Comparison of ENCODE assay signal across 8 cellular contexts in the genomic region with DNA sequence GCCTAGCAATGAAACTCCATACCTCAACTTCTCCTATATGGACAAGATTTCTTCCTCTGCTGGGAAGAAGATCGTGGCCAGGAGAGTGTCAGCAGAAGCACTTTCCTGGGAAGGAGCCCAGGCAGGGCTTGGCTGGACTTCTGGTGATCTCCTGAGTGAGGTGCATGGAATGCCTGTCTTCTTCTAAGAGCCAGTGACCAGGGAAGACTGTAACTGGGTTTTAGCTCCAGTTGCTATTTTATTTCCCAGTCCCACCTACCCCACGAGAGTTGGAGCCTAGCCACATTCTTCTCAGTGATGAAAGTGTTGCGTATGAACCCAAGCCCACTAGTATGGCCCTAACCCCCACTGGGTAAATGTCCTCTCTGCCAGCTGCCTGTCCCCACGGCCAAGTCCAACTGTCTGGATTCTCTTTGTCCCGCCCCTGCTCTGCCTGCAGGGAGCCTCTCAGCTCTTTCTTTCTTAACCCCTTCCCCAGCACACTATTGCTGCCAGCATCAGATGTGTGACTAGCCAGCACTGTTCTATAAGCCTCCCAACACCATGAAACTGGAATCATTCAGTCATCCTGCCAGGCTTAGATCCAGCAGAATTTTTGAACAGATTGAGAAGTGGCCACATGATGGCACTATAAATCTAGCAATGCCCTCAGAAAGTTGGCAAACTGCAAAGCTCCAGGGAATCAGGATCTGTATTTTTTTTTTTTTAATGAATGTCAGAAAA.
A peak's percentile ranks its signal among the peaks of the same experiment; 100 is the strongest.
DNase-seq lines count a peak whose midpoint lies in the region; ATAC-seq and TF ChIP-seq lines count a peak whose summit lies in the region.

No MANE protein-coding gene starts in this region.

- peak overlapping the region; percentile 41 for H3K4me3 ChIP-seq in fibroblast of mammary gland (ENCODE audit: control insufficient read depth, low read depth, low read length)
- no peak overlapping the region for H3K4me3 ChIP-seq in neuronal stem cell (ENCODE audit: low read length in 2 of 2)

- H3K27me3 ChIP-seq in neuronal stem cell (ENCODE audit: control insufficient read depth in 3 of 3, insufficient read depth in 3 of 3, low read depth in 1 of 3, low read length in 3 of 3): no peaks in the 10 kb centered on the region

- no peak overlapping the region for H3K9ac ChIP-seq in neuronal stem cell (ENCODE audit: low read depth, low read length, poor library complexity)

- H3K79me1 ChIP-seq in neuronal stem cell (ENCODE audit: low read depth, low read length): no peaks in the 10 kb centered on the region

- H3K36me3 Mint-ChIP-seq in activated CD8-positive, alpha-beta memory T cell treated with anti-CD3 and anti-CD28 coated beads, Interleukin-2, amount 10 ng/mL, durations not matched to agents 7 days and 5 days: peaks cover 27% of the 10 kb centered on the region
- H3K36me3 Mint-ChIP-seq in T-helper 1 cell treated with Interleukin-12 subunit alpha and Interleukin-12 subunit beta and Interleukin-4 antibody, amounts not matched to agents 30 μg/mL and 1 μg/mL, for 36 hours (ENCODE audit: low read depth): peaks cover 8% of the 10 kb centered on the region

- H2BK15ac ChIP-seq in neuronal stem cell (ENCODE audit: low read length): peak overlapping the region; percentile 7

- no peak overlapping the region for H4K91ac ChIP-seq in neuronal stem cell (ENCODE audit: low read depth, low read length, poor library complexity)

- no peak overlapping the region for H2BK120ac ChIP-seq in neuronal stem cell (ENCODE audit: low read depth, low read length)

- no peak for ATAC-seq in activated CD8-positive, alpha-beta memory T cell treated with anti-CD3 and anti-CD28 coated beads, Interleukin-2, amount 10 ng/mL, durations not matched to agents 7 days and 5 days
- ATAC-seq in HG03460 (IDR thresholded peaks at IDR 0.05; ENCODE audit: unreplicated experiment) (no peak), GM21576 (IDR thresholded peaks at IDR 0.05; ENCODE audit: unreplicated experiment) (no peak)

- no CpG with 5 or more reads among the region's 5 CpGs for WGBS in neuronal stem cell (ENCODE audit: extremely low coverage in 2 of 2, insufficient read length in 2 of 2, insufficient replicate concordance in 1 of 2), 2 donors

- H2AFZ ChIP-seq in neuronal stem cell (ENCODE audit: low read length): peak overlapping the region; percentile 17

- H3K4me3 Mint-ChIP-seq in activated CD8-positive, alpha-beta memory T cell treated with anti-CD3 and anti-CD28 coated beads, Interleukin-2, amount 10 ng/mL, durations not matched to agents 7 days and 5 days: no peak overlapping the region
- H3K4me3 Mint-ChIP-seq in T-helper 1 cell treated with Interleukin-12 subunit alpha and Interleukin-12 subunit beta and Interleukin-4 antibody, amounts not matched to agents 30 μg/mL and 1 μg/mL, for 36 hours: no peak overlapping the region

- peaks cover 53% of the 10 kb centered on the region for H3K4me1 Mint-ChIP-seq in activated CD8-positive, alpha-beta memory T cell treated with anti-CD3 and anti-CD28 coated beads, Interleukin-2, amount 10 ng/mL, durations not matched to agents 7 days and 5 days
- H3K4me1 Mint-ChIP-seq in T-helper 1 cell treated with Interleukin-12 subunit alpha and Interleukin-12 subunit beta and Interleukin-4 antibody, amounts not matched to agents 30 μg/mL and 1 μg/mL, for 36 hours (ENCODE audit: low read depth): peaks cover 37% of the 10 kb centered on the region

- no peaks in the 10 kb centered on the region for H3K36me3 ChIP-seq in neuronal stem cell (replicated peaks in 1 of 2; ENCODE audit: control insufficient read depth in 2 of 2, insufficient read depth in 2 of 2, low read length in 2 of 2)

- H3K14ac ChIP-seq in neuronal stem cell (ENCODE audit: low read length): no peak overlapping the region

- DNase-seq in activated CD8-positive, alpha-beta memory T cell treated with anti-CD3 and anti-CD28 coated beads, Interleukin-2, amount 10 ng/mL, durations not matched to agents 7 days and 5 days: no peak
- no peak for DNase-seq in activated CD8-positive, alpha-beta memory T cell treated with anti-CD3 and anti-CD28 coated beads, Interleukin-2, amount 50 U/mL, for 4 hours
- peak; percentile 49 for DNase-seq in LoVo (ENCODE audit: low spot score)
- peak; percentile 92 for DNase-seq in fibroblast of mammary gland (ENCODE audit: low read depth)
- DNase-seq in neuronal stem cell (ENCODE audit: low spot score): peak; percentile 47

- no peak overlapping the region for H2BK12ac ChIP-seq in neuronal stem cell (ENCODE audit: low read length)

- H3K9me3 ChIP-seq in neuronal stem cell (replicated peaks in 1 of 2; ENCODE audit: control insufficient read depth in 2 of 2, insufficient read depth in 1 of 2, low read depth in 1 of 2, low read length in 2 of 2): no peaks in the 10 kb centered on the region

- peak; percentile 66 for TF ChIP-seq CTCF in fibroblast of mammary gland (conservative IDR thresholded peaks at IDR 0.05; ENCODE audit: control insufficient read depth, insufficient read depth, low read depth, low read length)

- no peak overlapping the region for H2AK5ac ChIP-seq in neuronal stem cell (ENCODE audit: low read depth, low read length)

- H3K27ac Mint-ChIP-seq in activated CD8-positive, alpha-beta memory T cell treated with anti-CD3 and anti-CD28 coated beads, Interleukin-2, amount 10 ng/mL, durations not matched to agents 7 days and 5 days: peak overlapping the region; percentile 85
- H3K27ac Mint-ChIP-seq in T-helper 1 cell treated with Interleukin-12 subunit alpha and Interleukin-12 subunit beta and Interleukin-4 antibody, amounts not matched to agents 30 μg/mL and 1 μg/mL, for 36 hours: peak overlapping the region; percentile 6

- no peak overlapping the region for H4K8ac ChIP-seq in neuronal stem cell (ENCODE audit: low read depth, low read length)

- H3K9me3 Mint-ChIP-seq in activated CD8-positive, alpha-beta memory T cell treated with anti-CD3 and anti-CD28 coated beads, Interleukin-2, amount 10 ng/mL, durations not matched to agents 7 days and 5 days (ENCODE audit: low read depth): peaks cover 8% of the 10 kb centered on the region
- H3K9me3 Mint-ChIP-seq in T-helper 1 cell treated with Interleukin-12 subunit alpha and Interleukin-12 subunit beta and Interleukin-4 antibody, amounts not matched to agents 30 μg/mL and 1 μg/mL, for 36 hours: peaks cover 15% of the 10 kb centered on the region

- H2BK5ac ChIP-seq in neuronal stem cell (ENCODE audit: low read length): no peak overlapping the region

- H3K27me3 Mint-ChIP-seq in activated CD8-positive, alpha-beta memory T cell treated with anti-CD3 and anti-CD28 coated beads, Interleukin-2, amount 10 ng/mL, durations not matched to agents 7 days and 5 days: peaks cover 3% of the 10 kb centered on the region
- peaks cover 5% of the 10 kb centered on the region for H3K27me3 Mint-ChIP-seq in T-helper 1 cell treated with Interleukin-12 subunit alpha and Interleukin-12 subunit beta and Interleukin-4 antibody, amounts not matched to agents 30 μg/mL and 1 μg/mL, for 36 hours (ENCODE audit: low read depth)

- no peak overlapping the region for H3K27ac ChIP-seq in neuronal stem cell (replicated peaks; ENCODE audit: low read length)

- no peak overlapping the region for H3K23ac ChIP-seq in neuronal stem cell (ENCODE audit: low read depth, low read length, poor library complexity)

- CTCF ChIA-PET in activated CD8-positive, alpha-beta memory T cell treated with anti-CD3 and anti-CD28 coated beads, Interleukin-2, amount 10 ng/mL, durations not matched to agents 7 days and 5 days (lab: Charles Lee): interaction anchor here (0.8 to 3.0 kb wide), 16 partner anchors 8 to 321 kb away, joined by 3 to 18 read pairs (median 4); no protein-coding TSS in a partner anchor

- H3K18ac ChIP-seq in neuronal stem cell (ENCODE audit: low read length): no peak overlapping the region

- H3K4me1 ChIP-seq in neuronal stem cell (ENCODE audit: control insufficient read depth in 2 of 2, insufficient read depth in 1 of 2, low read depth in 1 of 2, low read length in 2 of 2): peaks cover 1% of the 10 kb centered on the region in 2 donors

- H3K4ac ChIP-seq in neuronal stem cell (ENCODE audit: low read length): no peak overlapping the region

- no peak overlapping the region for H3K4me2 ChIP-seq in neuronal stem cell (ENCODE audit: insufficient read depth, low read length, poor library complexity, severe bottlenecking)

Comparison
In these comparisons a context has a peak if more than half of its experiments do, and no peak if none do; other contexts are left out.
1. DNase-seq: peak in LoVo (single experiment), fibroblast of mammary gland (single experiment) and neuronal stem cell (single experiment); none in activated CD8-positive, alpha-beta memory T cell treated with anti-CD3 and anti-CD28 coated beads, Interleukin-2, amount 10 ng/mL, durations not matched to agents 7 days and 5 days (single experiment) and activated CD8-positive, alpha-beta memory T cell treated with anti-CD3 and anti-CD28 coated beads, Interleukin-2, amount 50 U/mL, for 4 hours (single experiment).